29 cellular contexts compared by ENCODE assay signal in genomic region chr15:41735033-41735432, GRCh38.
"Had no signal": no experiment of that assay in that cellular context is flagged by ENCODE, and none has a peak within 500 bp of the region (broad histone marks: within the 10 kb centered on the region; RNA-seq: fewer than 3 reads in every experiment).

No MANE protein-coding gene starts in this region.

- H3K4me3 Mint-ChIP-seq: activated CD4-positive, alpha-beta memory T cell treated with anti-CD3 and anti-CD28 coated beads, Interleukin-2, amount 10 ng/mL, durations not matched to agents 7 days and 5 days; activated CD4-positive, alpha-beta T cell treated with anti-CD3 and anti-CD28 coated beads, Interleukin-2, amount 10 ng/mL, durations not matched to agents 7 days and 5 days; activated naive CD8-positive, alpha-beta T cell; activated T-cell treated with anti-CD3 and anti-CD28 coated beads, Interleukin-2, amount 50 U/mL, for 24 hours; activated T-cell treated with anti-CD3 and anti-CD28 coated beads, Interleukin-2, amount 50 U/mL, for 72 hours; activated T-helper 17 cell treated with anti-CD3 and anti-CD28 coated beads, Interleukin-2, amount 50 U/mL, for 72 hours; WTC11 had no signal

- H3K9me3 ChIP-seq: body of pancreas, colonic mucosa, esophagus squamous epithelium, gastroesophageal sphincter had no signal

- H3K27ac ChIP-seq: body of pancreas, colonic mucosa, epithelial cell of prostate, esophagus squamous epithelium, gastroesophageal sphincter had no signal

- H3K4me1 ChIP-seq: body of pancreas, colonic mucosa, esophagus squamous epithelium, gastroesophageal sphincter had no signal

- H3K27me3 Mint-ChIP-seq: activated CD4-positive, alpha-beta memory T cell treated with anti-CD3 and anti-CD28 coated beads, Interleukin-2, amount 10 ng/mL, durations not matched to agents 7 days and 5 days; activated CD4-positive, alpha-beta T cell treated with anti-CD3 and anti-CD28 coated beads, Interleukin-2, amount 10 ng/mL, durations not matched to agents 7 days and 5 days; activated naive CD8-positive, alpha-beta T cell; activated T-cell treated with anti-CD3 and anti-CD28 coated beads, Interleukin-2, amount 50 U/mL, for 24 hours; activated T-helper 17 cell treated with anti-CD3 and anti-CD28 coated beads, Interleukin-2, amount 50 U/mL, for 72 hours had no signal

- H3K4me1 Mint-ChIP-seq: activated T-helper 17 cell treated with anti-CD3 and anti-CD28 coated beads, Interleukin-2, amount 50 U/mL, for 72 hours; WTC11 had no signal

- H3K27me3 ChIP-seq: body of pancreas, colonic mucosa, esophagus squamous epithelium, gastroesophageal sphincter had no signal

- H3K4me3 ChIP-seq: body of pancreas, colonic mucosa, esophagus squamous epithelium, gastroesophageal sphincter had no signal

- H3K27ac Mint-ChIP-seq: activated CD4-positive, alpha-beta memory T cell treated with anti-CD3 and anti-CD28 coated beads, Interleukin-2, amount 10 ng/mL, durations not matched to agents 7 days and 5 days; activated CD4-positive, alpha-beta T cell treated with anti-CD3 and anti-CD28 coated beads, Interleukin-2, amount 10 ng/mL, durations not matched to agents 7 days and 5 days; activated naive CD8-positive, alpha-beta T cell; activated T-cell treated with anti-CD3 and anti-CD28 coated beads, Interleukin-2, amount 50 U/mL, for 72 hours; activated T-helper 17 cell treated with anti-CD3 and anti-CD28 coated beads, Interleukin-2, amount 50 U/mL, for 72 hours; WTC11 had no signal

- FAIRE-seq: endometrium, endothelial cell of umbilical vein had no signal

- H3K9me3 Mint-ChIP-seq: activated CD4-positive, alpha-beta memory T cell treated with anti-CD3 and anti-CD28 coated beads, Interleukin-2, amount 10 ng/mL, durations not matched to agents 7 days and 5 days; activated CD4-positive, alpha-beta T cell treated with anti-CD3 and anti-CD28 coated beads, Interleukin-2, amount 10 ng/mL, durations not matched to agents 7 days and 5 days; activated T-cell treated with anti-CD3 and anti-CD28 coated beads, Interleukin-2, amount 50 U/mL, for 24 hours; activated T-cell treated with anti-CD3 and anti-CD28 coated beads, Interleukin-2, amount 50 U/mL, for 72 hours; activated T-helper 17 cell treated with anti-CD3 and anti-CD28 coated beads, Interleukin-2, amount 50 U/mL, for 72 hours; WTC11 had no signal

- ATAC-seq: activated T-cell treated with anti-CD3 and anti-CD28 coated beads, Interleukin-2, amount 50 U/mL, for 72 hours; activated T-helper 17 cell treated with anti-CD3 and anti-CD28 coated beads, Interleukin-2, amount 50 U/mL, for 72 hours; body of pancreas; gastroesophageal sphincter; WTC11 had no signal

- DNase-seq: activated CD4-positive, alpha-beta memory T cell treated with anti-CD3 and anti-CD28 coated beads, Interleukin-2, amount 10 ng/mL, durations not matched to agents 7 days and 5 days; activated CD4-positive, alpha-beta T cell treated with anti-CD3 and anti-CD28 coated beads for 1 hour; activated CD4-positive, alpha-beta T cell treated with anti-CD3 and anti-CD28 coated beads for 4 hours; activated CD4-positive, alpha-beta T cell treated with anti-CD3 and anti-CD28 coated beads, Interleukin-2, amount 10 ng/mL, durations not matched to agents 7 days and 5 days; activated CD4-positive, alpha-beta T cell treated with anti-CD3 and anti-CD28 coated beads, Interleukin-2, amount 50 U/mL, for 4 hours; activated CD8-positive, alpha-beta memory T cell treated with anti-CD3 and anti-CD28 coated beads, Interleukin-2, amount 50 U/mL, for 48 hours; activated effector memory CD4-positive, alpha-beta T cell treated with Interleukin-2 at 50 U/mL for 16 hours; activated gamma-delta T cell treated with Interleukin-2 at 50 U/mL for 16 hours; activated naive CD4-positive, alpha-beta T cell treated with anti-CD3 and anti-CD28 coated beads, Interleukin-2, amount 50 U/mL, for 16 hours; activated naive CD4-positive, alpha-beta T cell treated with Interleukin-2 at 50 U/mL for 16 hours; activated T-cell treated with anti-CD3 and anti-CD28 coated beads for 4 hours; activated T-cell treated with anti-CD3 and anti-CD28 coated beads, Interleukin-2, amount 50 U/mL, for 24 hours; activated T-cell treated with anti-CD3 and anti-CD28 coated beads, Interleukin-2, amount 50 U/mL, for 72 hours; amniotic stem cell; anterior cingulate cortex; body of pancreas; caudate nucleus; colonic mucosa; effector CD8-positive, alpha-beta T cell; esophagus squamous epithelium; foreskin melanocyte; T-helper 2 cell had no signal
